20 cellular contexts compared by ENCODE assay signal in genomic region chr7:112616295-112616694, GRCh38.
DNase-seq lines count a peak whose midpoint lies in the region; ATAC-seq and TF ChIP-seq lines count a peak whose summit lies in the region.
"Had no signal": no experiment of that assay in that cellular context is flagged by ENCODE, and none has a peak within 500 bp of the region (broad histone marks: within the 10 kb centered on the region; RNA-seq: fewer than 3 reads in every experiment).

No MANE protein-coding gene starts in this region.

- WGBS in SK-N-SH (ENCODE audit: low lambda C conversion rate): 14% methylated on average over 2 of the region's 2 CpGs

- TF ChIP-seq RAD21 in SK-N-SH (IDR thresholded peaks at IDR 0.05; ENCODE audit: low read length): no peak

- TF ChIP-seq CTCF in MM.1S (IDR thresholded peaks at IDR 0.05; ENCODE audit: low read length) (no peak), SK-N-SH (IDR thresholded peaks at IDR 0.05) (no peak), osteoblast (IDR thresholded peaks at IDR 0.05; ENCODE audit: extremely low read depth, low read depth, low read length) (no peak)

- TF ChIP-seq EP300 in SK-N-SH (IDR thresholded peaks at IDR 0.05; ENCODE audit: borderline replicate concordance in 1 of 2, low read depth in 1 of 2, low read length in 1 of 2): no peak

- H3K36me3 ChIP-seq in ACC112 (ENCODE audit: insufficient read depth, low read length) (no peaks in the 10 kb centered on the region), MM.1S (replicated peaks; ENCODE audit: insufficient read depth, low read length) (no peaks in the 10 kb centered on the region), SK-N-SH (replicated peaks in 1 of 2; ENCODE audit: control insufficient read depth in 1 of 2, insufficient read depth in 2 of 2, low read length in 1 of 2) (no peaks in the 10 kb centered on the region), osteoblast (ENCODE audit: insufficient read depth, low read length) (no peaks in the 10 kb centered on the region)
- H3K36me3 ChIP-seq: BE2C; BLaER1 treated with 17β-estradiol and CSF1 and Interleukin-3, amounts not matched to agents 10 nM and 100 nM; HAP-1 had no signal

- H2AFZ ChIP-seq in ACC112 (ENCODE audit: low read length, unreplicated experiment) (peak overlapping the region; percentile 80), MM.1S (ENCODE audit: low read length) (peak overlapping the region; percentile 44), SK-N-SH (ENCODE audit: low read depth) (0 out of 2 replicates have a peak overlapping the region, but pooled peaks have one; percentile 34), osteoblast (ENCODE audit: low read length) (no peak overlapping the region)

- no peak overlapping the region for H3K9ac ChIP-seq in MM.1S (ENCODE audit: low read length)
- no peak overlapping the region for H3K9ac ChIP-seq in SK-N-SH
- H3K9ac ChIP-seq: BLaER1 treated with 17β-estradiol and CSF1 and Interleukin-3, amounts not matched to agents 10 nM and 100 nM had no signal

- no peaks in the 10 kb centered on the region for H3K27me3 ChIP-seq in ACC112 (ENCODE audit: insufficient read depth, low read length)
- no peaks in the 10 kb centered on the region for H3K27me3 ChIP-seq in MM.1S (replicated peaks; ENCODE audit: insufficient read depth, low read length)
- no peaks in the 10 kb centered on the region for H3K27me3 ChIP-seq in SK-N-SH (ENCODE audit: insufficient read depth)
- H3K27me3 ChIP-seq in osteoblast (ENCODE audit: insufficient read depth, low read length): no peaks in the 10 kb centered on the region
- H3K27me3 ChIP-seq: BE2C; BLaER1 treated with 17β-estradiol and CSF1 and Interleukin-3, amounts not matched to agents 10 nM and 100 nM had no signal

- CTCF ChIA-PET in SK-N-SH (lab: Yijun Ruan, JAX): interaction anchor here (1.3 kb wide), 1 partner anchor 12 kb away, joined by 3 read pairs; no protein-coding TSS in a partner anchor

- H3K79me2 ChIP-seq in ACC112 (ENCODE audit: control insufficient read depth, insufficient read depth, low read length, unreplicated experiment): no peaks in the 10 kb centered on the region
- H3K79me2 ChIP-seq in MM.1S (ENCODE audit: low read length): no peaks in the 10 kb centered on the region
- no peaks in the 10 kb centered on the region for H3K79me2 ChIP-seq in SK-N-SH (ENCODE audit: insufficient read depth)
- no peaks in the 10 kb centered on the region for H3K79me2 ChIP-seq in osteoblast (ENCODE audit: insufficient read depth, low read length)

- H4K20me1 ChIP-seq in MM.1S (ENCODE audit: insufficient read depth, low read length) (no peaks in the 10 kb centered on the region), SK-N-SH (ENCODE audit: insufficient read depth) (no peaks in the 10 kb centered on the region), osteoblast (ENCODE audit: insufficient read depth, low read length) (no peaks in the 10 kb centered on the region)
- H4K20me1 ChIP-seq: BLaER1 treated with 17β-estradiol and CSF1 and Interleukin-3, amounts not matched to agents 10 nM and 100 nM had no signal

- no peaks in the 10 kb centered on the region for H3K9me2 ChIP-seq in MM.1S (replicated peaks; ENCODE audit: insufficient read depth, low read length)
- H3K9me2 ChIP-seq in SK-N-SH: no peaks in the 10 kb centered on the region

- H3F3A ChIP-seq in MM.1S (ENCODE audit: insufficient read depth, low read length) (no peaks in the 10 kb centered on the region), SK-N-SH (replicated peaks; ENCODE audit: insufficient read depth) (no peaks in the 10 kb centered on the region)

- H3K4me2 ChIP-seq in MM.1S (ENCODE audit: low read depth, low read length) (peak overlapping the region; percentile 19), SK-N-SH (no peak overlapping the region), osteoblast (ENCODE audit: insufficient read depth, low read length) (no peak overlapping the region)
- H3K4me2 ChIP-seq: BLaER1 treated with 17β-estradiol and CSF1 and Interleukin-3, amounts not matched to agents 10 nM and 100 nM had no signal

- no peaks in the 10 kb centered on the region for H3K9me3 ChIP-seq in MM.1S (replicated peaks; ENCODE audit: insufficient read depth, low read length)
- no peaks in the 10 kb centered on the region for H3K9me3 ChIP-seq in SK-N-SH
- H3K9me3 ChIP-seq in osteoblast (ENCODE audit: low read depth, low read length): no peaks in the 10 kb centered on the region
- H3K9me3 ChIP-seq: BE2C; BLaER1 treated with 17β-estradiol and CSF1 and Interleukin-3, amounts not matched to agents 10 nM and 100 nM; HAP-1 had no signal

- H3K4me1 ChIP-seq in ACC112 (ENCODE audit: control insufficient read depth, insufficient read depth, low read length, unreplicated experiment) (peaks cover 3% of the 10 kb centered on the region), MM.1S (ENCODE audit: low read length) (peaks cover 7% of the 10 kb centered on the region; the same call in 1 of the 2 replicates), SK-N-SH (ENCODE audit: control insufficient read depth in 1 of 2, insufficient read depth in 2 of 2, low read depth in 1 of 2, low read length in 1 of 2) (no peaks in the 10 kb centered on the region), osteoblast (ENCODE audit: insufficient read depth, low read length) (no peaks in the 10 kb centered on the region)
- H3K4me1 ChIP-seq: BE2C; BLaER1 treated with 17β-estradiol and CSF1 and Interleukin-3, amounts not matched to agents 10 nM and 100 nM; HAP-1 had no signal

- ATAC-seq in HG02642 (IDR thresholded peaks at IDR 0.05; ENCODE audit: poor library complexity, unreplicated experiment) (no peak), GM21423 (IDR thresholded peaks at IDR 0.05; ENCODE audit: unreplicated experiment) (no peak)

- no peak for DNase-seq in MM.1S
- DNase-seq in SK-N-SH: peak; percentile 19
- peak; percentile 47 for DNase-seq in osteoblast (ENCODE audit: insufficient read length, low spot score, missing footprints)
- no peak for DNase-seq in DMS53 treated with DMSO at 0.1 percent for 48 hours (lab: John Stamatoyannopoulos, UW; ENCODE audit: unreplicated experiment)
- DNase-seq: ACHN; AML-193; BE2C; CD4-positive, alpha-beta T cell; CD8-positive, alpha-beta memory T cell; DMS 273 treated with DMSO at 0.1 percent for 48 hours; DMS79 treated with DMSO at 0.1 percent for 48 hours; GF-D8; GOT3; HFFc6 had no signal

- H3K4me3 ChIP-seq in ACC112 (ENCODE audit: low read depth, low read length) (no peak overlapping the region), MM.1S (ENCODE audit: low read length) (no peak overlapping the region), SK-N-SH (ENCODE audit: low read depth in 2 of 2, low read length in 1 of 2) (no peak overlapping the region), osteoblast (ENCODE audit: insufficient read depth, low read length) (no peak overlapping the region)
- H3K4me3 ChIP-seq: BLaER1 treated with 17β-estradiol and CSF1 and Interleukin-3, amounts not matched to agents 10 nM and 100 nM; HAP-1 had no signal

- no peak overlapping the region for H3K27ac ChIP-seq in ACC112 (ENCODE audit: low read depth, low read length)
- no peak overlapping the region for H3K27ac ChIP-seq in MM.1S (ENCODE audit: low read length)
- no peak overlapping the region for H3K27ac ChIP-seq in SK-N-SH (ENCODE audit: low read depth in 2 of 2, low read length in 1 of 2)
- H3K27ac ChIP-seq in osteoblast (ENCODE audit: low read depth, low read length): no peak overlapping the region
- H3K27ac ChIP-seq: 22Rv1; BLaER1 treated with 17β-estradiol and CSF1 and Interleukin-3, amounts not matched to agents 10 nM and 100 nM had no signal

- POLR2A ChIA-PET in SK-N-SH (lab: Yijun Ruan, JAX): no interaction called here

TF ChIP-seq in SK-N-SH, 30 proteins besides CTCF, POLR2A, EP300 and RAD21 (continues in another document):
- TF ChIP-seq FOXM1 (IDR thresholded peaks at IDR 0.05; ENCODE audit: low read depth) (no peak), TAF1 (IDR thresholded peaks at IDR 0.05; ENCODE audit: borderline replicate concordance, low read depth, low read length) (no peak), TEAD4 (IDR thresholded peaks at IDR 0.05; ENCODE audit: borderline replicate concordance, insufficient read depth) (no peak), GATA2 (CRISPR knock-in tag; IDR thresholded peaks at IDR 0.05) (peak; percentile 37; the same call in 1 of the 2 replicates), PBX3 (IDR thresholded peaks at IDR 0.05) (no peak), RCOR1 (IDR thresholded peaks at IDR 0.05; ENCODE audit: low read length) (peak; percentile 75; the same call in 1 of the 2 replicates), NRF1 (IDR thresholded peaks at IDR 0.05; ENCODE audit: low read depth, low read length) (no peak), MAX (IDR thresholded peaks at IDR 0.05; ENCODE audit: low read depth) (no peak), MXI1 (IDR thresholded peaks at IDR 0.05; ENCODE audit: low read depth, low read length) (no peak), POLR2AphosphoS5 (IDR thresholded peaks at IDR 0.05; ENCODE audit: low read depth, low read length) (no peak), IRF3 (IDR thresholded peaks at IDR 0.05; ENCODE audit: low read depth, low read length) (no peak), TCF12 (IDR thresholded peaks at IDR 0.05) (no peak)

Comparison
In these comparisons a context has a peak if more than half of its experiments do, and no peak if none do; other contexts are left out.
1. DNase-seq: peak in SK-N-SH (single experiment) and osteoblast (single experiment); none in MM.1S (single experiment) and DMS53 treated with DMSO at 0.1 percent for 48 hours (single experiment).